Comparison of ENCODE assay signal across 8 cellular contexts in the genomic region with DNA sequence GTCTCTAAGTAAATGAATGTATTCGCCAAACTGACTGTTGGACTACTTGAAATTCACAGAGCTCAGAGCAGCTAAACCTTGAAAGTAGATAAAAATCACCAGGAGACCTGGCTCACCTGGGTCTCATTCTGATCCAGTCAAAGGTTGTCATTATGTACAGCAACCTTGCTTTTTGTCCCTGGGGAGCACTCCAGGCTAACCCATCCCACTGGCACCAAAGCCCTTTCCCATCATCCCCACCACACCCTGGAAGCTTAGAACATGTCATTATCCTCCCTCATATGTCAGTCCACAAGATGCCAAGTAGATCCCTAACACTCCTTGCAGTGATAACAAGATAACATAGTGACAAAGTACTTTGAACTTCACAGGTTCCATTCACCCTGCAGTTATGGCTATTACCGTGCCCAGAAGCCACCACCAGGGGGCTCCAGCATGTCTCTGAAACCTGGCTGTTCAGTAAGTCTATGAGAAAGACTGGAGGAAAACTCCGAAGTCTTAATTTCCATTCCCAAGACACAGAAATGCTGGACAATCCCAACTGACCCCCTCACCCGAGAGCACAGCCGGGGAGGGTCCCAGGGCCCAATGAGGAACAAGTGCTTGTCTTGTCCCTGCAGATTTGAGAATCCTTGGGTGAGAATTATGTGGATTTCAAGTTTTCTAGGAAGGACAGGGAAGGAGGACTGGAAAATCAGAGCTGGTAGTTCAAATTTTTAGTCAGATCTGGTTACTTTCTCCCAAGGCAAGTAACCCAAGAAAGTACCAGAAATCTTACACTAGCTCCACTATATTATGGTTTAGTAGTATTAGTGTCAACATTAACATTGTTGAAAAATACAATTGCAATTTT. TPM values are rescaled to one million over a fixed set of nuclear protein-coding genes. Genes with fewer than 3 reads are reported as not detected.
DNase-seq lines count a peak whose midpoint lies in the region; ATAC-seq and TF ChIP-seq lines count a peak whose summit lies in the region.

No MANE protein-coding gene starts in this region.

- no peak overlapping the region for H3K4me3 Mint-ChIP-seq in T-helper 2 cell treated with Interferon-gamma antibody and Interleukin-4, amounts not matched to agents 5 μg/mL and 100 μg/mL, for 36 hours

- intact Hi-C loops in spleen (cut with DNase I; ENCODE audit: low total_unique reads): loop anchor here (2.0 to 10.0 kb wide), 3 partner anchors 246 to 1014 kb away; no protein-coding TSS in a partner anchor

- DNase-seq in A172 (ENCODE audit: low spot score) (peak; percentile 56), KBM-7 (peak; percentile 64), amygdala (lab: John Stamatoyannopoulos, UW) (peak in 49 of 56 donors; percentile 6 to 92 (median 57)), hepatocyte (ENCODE audit: low spot score) (peak; percentile 82), spleen (peak; percentile 92)
- peak; percentile 35 for DNase-seq in T-helper 2 cell treated with Interferon-gamma antibody and Interleukin-4, amounts not matched to agents 5 μg/mL and 100 μg/mL, for 36 hours (ENCODE audit: low spot score)

- no peak for ATAC-seq in GM18870 (IDR thresholded peaks at IDR 0.05; ENCODE audit: unreplicated experiment)

- 52% methylated on average over 5 of the region's 5 CpGs for WGBS in hepatocyte (ENCODE audit: low lambda C conversion rate, missing lambda C conversion rate)
- 20 to 58% (median 22%) methylated on average over 5 of the region's 5 CpGs for WGBS in spleen, 5 donors

- H3K4me1 ChIP-seq in hepatocyte (ENCODE audit: insufficient read depth): no peaks in the 10 kb centered on the region
- H3K4me1 ChIP-seq in spleen: peaks cover 0 to 2% (median 0%) of the 10 kb centered on the region in 6 donors

- H3K36me3 ChIP-seq in hepatocyte (replicated peaks; ENCODE audit: insufficient read depth, low read depth) (no peaks in the 10 kb centered on the region), spleen (no peaks in the 10 kb centered on the region)

- no peaks in the 10 kb centered on the region for H3K9me2 ChIP-seq in hepatocyte (replicated peaks; ENCODE audit: insufficient read depth)

- peaks cover 20% of the 10 kb centered on the region for H3K27me3 Mint-ChIP-seq in T-helper 2 cell treated with Interferon-gamma antibody and Interleukin-4, amounts not matched to agents 5 μg/mL and 100 μg/mL, for 36 hours (ENCODE audit: low read depth)

- no peaks in the 10 kb centered on the region for H4K20me1 ChIP-seq in hepatocyte (ENCODE audit: insufficient read depth, poor library complexity, severe bottlenecking)

- H3K27ac ChIP-seq in hepatocyte: no peak overlapping the region
- H3K27ac ChIP-seq in spleen: no peak overlapping the region

- H3K4me3 ChIP-seq in hepatocyte: no peak overlapping the region
- no peak overlapping the region for H3K4me3 ChIP-seq in spleen

- no peaks in the 10 kb centered on the region for H3K79me2 ChIP-seq in hepatocyte

- H3K9me3 Mint-ChIP-seq in T-helper 2 cell treated with Interferon-gamma antibody and Interleukin-4, amounts not matched to agents 5 μg/mL and 100 μg/mL, for 36 hours: no peaks in the 10 kb centered on the region

- no peaks in the 10 kb centered on the region for H3K4me1 Mint-ChIP-seq in T-helper 2 cell treated with Interferon-gamma antibody and Interleukin-4, amounts not matched to agents 5 μg/mL and 100 μg/mL, for 36 hours (ENCODE audit: low read depth)

- no peak overlapping the region for H3K27ac Mint-ChIP-seq in T-helper 2 cell treated with Interferon-gamma antibody and Interleukin-4, amounts not matched to agents 5 μg/mL and 100 μg/mL, for 36 hours

- peak; percentile 91 for TF ChIP-seq CTCF in GM12873 (IDR thresholded peaks at IDR 0.05; ENCODE audit: insufficient read depth, low read depth, low read length, missing control alignments)
- TF ChIP-seq CTCF in hepatocyte (IDR thresholded peaks at IDR 0.05; ENCODE audit: poor library complexity): peak; percentile 67
- peak; percentile 33 to 92 (median 77) for TF ChIP-seq CTCF in spleen (IDR thresholded peaks at IDR 0.05 in 8 of 11, conservative IDR thresholded peaks at IDR 0.05 in 3 of 11)

- in situ Hi-C loops in KBM-7 (cut with MboI; ENCODE audit: low pct_unique_long_range_greater_than_20kb, low sequenced_read_pairs): loop anchor here (25.0 kb wide), 3 partner anchors 238 to 1012 kb away; no protein-coding TSS in a partner anchor

- no peak overlapping the region for H2AFZ ChIP-seq in hepatocyte

- H3K27me3 ChIP-seq in hepatocyte (peaks cover 14% of the 10 kb centered on the region), spleen (replicated peaks in 1 of 7) (peaks cover 0 to 32% (median 3%) of the 10 kb centered on the region in 7 donors)

- no peaks in the 10 kb centered on the region for H3K36me3 Mint-ChIP-seq in T-helper 2 cell treated with Interferon-gamma antibody and Interleukin-4, amounts not matched to agents 5 μg/mL and 100 μg/mL, for 36 hours (ENCODE audit: low read depth)

- H3K9me3 ChIP-seq in hepatocyte (ENCODE audit: low read depth) (no peaks in the 10 kb centered on the region), spleen (no peaks in the 10 kb centered on the region)

- TF ChIP-seq POLR2A in spleen (IDR thresholded peaks at IDR 0.05): no peak

- no peak overlapping the region for H3K4me2 ChIP-seq in hepatocyte

RNA-seq across cellular contexts. Expression of gene USP47, which starts 43.0 kb away (rescaled TPM):
- total RNA-seq in A172 (2014; rRNA removed; shearing (Covaris generic)): 66.5 and 80.7 TPM in 2 replicates
- 76.9 and 81.6 TPM in 2 replicates for total RNA-seq in hepatocyte
- polyA plus RNA-seq in hepatocyte: 34.0 and 37.8 TPM in 2 replicates
- 10 to 100 TPM; 38.4 to 80.8 (median 54.5) TPM for total RNA-seq in spleen
- polyA plus RNA-seq in spleen: 10 to 100 TPM; 13.7 to 17.6 (median 16.5) TPM

Comparison
In these comparisons a context has a peak if more than half of its experiments do, and no peak if none do; other contexts are left out.
1. DNase-seq: peak in every context shown above with its lines; median percentile 92 in spleen; 82 in hepatocyte; 64 in KBM-7; 57 in amygdala; 56 in A172; 35 in T-helper 2 cell treated with Interferon-gamma antibody and Interleukin-4, amounts not matched to agents 5 μg/mL and 100 μg/mL, for 36 hours.